Comparison of ENCODE assay signal across 8 cellular contexts in genomic region chr1:110783292-110783918, GRCh38.
DNase-seq lines count a peak whose midpoint lies in the region; ATAC-seq and TF ChIP-seq lines count a peak whose summit lies in the region.

No MANE protein-coding gene starts in this region.

- POLR2A ChIA-PET in HEK293 (lab: Yijun Ruan, JAX), result no interaction called here

- no peaks in the 10 kb centered on the region for H3K27me3 Mint-ChIP-seq in effector memory CD8-positive, alpha-beta T cell

- no peak overlapping the region for H2AFZ ChIP-seq in mesenchymal stem cell (ENCODE audit: low read depth, low read length)

- H3K4me3 ChIP-seq in HEK293 (ENCODE audit: low read depth, low read length) (no peak overlapping the region), mesenchymal stem cell (ENCODE audit: insufficient read depth in 1 of 2, low read depth in 1 of 2, low read length in 2 of 2) (no peak overlapping the region)

- peaks cover 6% of the 10 kb centered on the region for H3K36me3 Mint-ChIP-seq in effector memory CD8-positive, alpha-beta T cell (ENCODE audit: insufficient read depth)

- H3K79me1 ChIP-seq in mesenchymal stem cell (replicated peaks; ENCODE audit: low read length, poor library complexity, severe bottlenecking), result no peaks in the 10 kb centered on the region

- no peak overlapping the region for H3K4ac ChIP-seq in mesenchymal stem cell (ENCODE audit: low read depth in 1 of 2, low read length in 2 of 2)

- WGBS in mesenchymal stem cell, result 0% methylated on average over 5 of the region's 5 CpGs

- no peaks in the 10 kb centered on the region for H3K9me3 Mint-ChIP-seq in effector memory CD8-positive, alpha-beta T cell

- H2BK120ac ChIP-seq in mesenchymal stem cell (ENCODE audit: low read depth, low read length), result no peak overlapping the region

- H3K27ac Mint-ChIP-seq in effector memory CD8-positive, alpha-beta T cell, result no peak overlapping the region

- no peak overlapping the region for H2AK5ac ChIP-seq in mesenchymal stem cell (ENCODE audit: low read length, severe bottlenecking)

- CTCF ChIA-PET in HEK293 (lab: Yijun Ruan, JAX), result interaction anchor here (0.5 to 8.4 kb wide), 24 partner anchors 12 to 553 kb away, joined by 3 to 159 read pairs (median 4); no protein-coding TSS in a partner anchor

- peak; percentile 97 for TF ChIP-seq CTCF in C4-2B (conservative IDR thresholded peaks at IDR 0.05)
- peak; percentile 54 for TF ChIP-seq CTCF in HEK293 (tag by site-specific recombination; IDR thresholded peaks at IDR 0.05)

- peaks cover 48 to 49% of the 10 kb centered on the region in 2 donors for H3K4me1 Mint-ChIP-seq in effector memory CD8-positive, alpha-beta T cell (ENCODE audit: low read depth in 2 of 2)

- ATAC-seq in effector memory CD8-positive, alpha-beta T cell (replicated peaks), result peak; percentile 48
- no peak for ATAC-seq in GM19023 (IDR thresholded peaks at IDR 0.05; ENCODE audit: unreplicated experiment)

- H2BK15ac ChIP-seq in mesenchymal stem cell (ENCODE audit: low read depth, poor library complexity, severe bottlenecking), result no peak overlapping the region

- no peak overlapping the region for H4K91ac ChIP-seq in mesenchymal stem cell (ENCODE audit: low read length)

- H3K27me3 ChIP-seq in mesenchymal stem cell (ENCODE audit: control insufficient read depth in 1 of 2, insufficient read depth in 1 of 2, low read length in 2 of 2), result peaks cover 9 to 43% of the 10 kb centered on the region in 2 experiments

- H3K14ac ChIP-seq in mesenchymal stem cell (ENCODE audit: low read length in 2 of 2), result no peak overlapping the region

- DNase-seq in NCI-H69 (lab: John Stamatoyannopoulos, UW), result peak; percentile 51
- peak; percentile 36 to 42 for DNase-seq in activated CD4-positive, alpha-beta T cell treated with anti-CD3 and anti-CD28 coated beads, Interleukin-2, amount 50 U/mL, for 4 hours
- DNase-seq in effector memory CD8-positive, alpha-beta T cell, result peak; percentile 45 to 57 (median 54)
- DNase-seq in mesenchymal stem cell, result peak; percentile 44
- peak; percentile 29 for DNase-seq in stimulated activated naive CD4-positive, alpha-beta T cell treated with Interleukin-2 at 50 U/mL for 16 hours (lab: John Stamatoyannopoulos, UW)

- no peak overlapping the region for H4K8ac ChIP-seq in mesenchymal stem cell (ENCODE audit: low read length)

- no peaks in the 10 kb centered on the region for H3K4me1 ChIP-seq in HEK293 (ENCODE audit: control insufficient read depth, insufficient read depth, low read length)
- peaks cover 4% of the 10 kb centered on the region for H3K4me1 ChIP-seq in mesenchymal stem cell (ENCODE audit: control insufficient read depth, insufficient read depth, low read depth, low read length)

- H3K36me3 ChIP-seq in HEK293 (ENCODE audit: control insufficient read depth in 2 of 2, insufficient read depth in 1 of 2, low read length in 2 of 2) (no peaks in the 10 kb centered on the region), mesenchymal stem cell (ENCODE audit: control insufficient read depth in 1 of 2, insufficient read depth in 2 of 2, low read depth in 1 of 2, low read length in 2 of 2) (no peaks in the 10 kb centered on the region)

- no peak overlapping the region for H3K27ac ChIP-seq in C4-2B
- no peak overlapping the region for H3K27ac ChIP-seq in HEK293 (ENCODE audit: extremely low read depth, low read depth, low read length)
- H3K27ac ChIP-seq in mesenchymal stem cell (ENCODE audit: low read length, poor library complexity, severe bottlenecking), result no peak overlapping the region

- H2BK12ac ChIP-seq in mesenchymal stem cell (ENCODE audit: low read length in 2 of 2), result no peak overlapping the region

- no peak overlapping the region for H3K23ac ChIP-seq in mesenchymal stem cell (ENCODE audit: low read length in 2 of 2)

- H3K9ac ChIP-seq in mesenchymal stem cell (ENCODE audit: low read length), result no peak overlapping the region

- H3K4me3 Mint-ChIP-seq in effector memory CD8-positive, alpha-beta T cell, result no peak overlapping the region

- no peak overlapping the region for H2BK5ac ChIP-seq in mesenchymal stem cell (ENCODE audit: low read depth, low read length, poor library complexity, severe bottlenecking)

- no peak overlapping the region for H3K18ac ChIP-seq in mesenchymal stem cell (ENCODE audit: low read depth in 1 of 2, low read length in 2 of 2)

- H3K9me3 ChIP-seq in HEK293 (ENCODE audit: control insufficient read depth, insufficient read depth, low read depth, low read length), result no peaks in the 10 kb centered on the region
- peaks cover 2% of the 10 kb centered on the region for H3K9me3 ChIP-seq in mesenchymal stem cell (ENCODE audit: control insufficient read depth, low read length)

- no peak overlapping the region for H3K4me2 ChIP-seq in mesenchymal stem cell (ENCODE audit: low read length, poor library complexity, severe bottlenecking)

TF ChIP-seq in HEK293, 187 proteins besides CTCF, POLR2A, EP300 and RAD21 (continues in another document):
- TF ChIP-seq EGR2 (tag by site-specific recombination; IDR thresholded peaks at IDR 0.05; ENCODE audit: low read depth) (no peak), TCF7L2 (IDR thresholded peaks at IDR 0.05; ENCODE audit: borderline replicate concordance, low read depth, low read length) (no peak), ZNF433 (tag by site-specific recombination; IDR thresholded peaks at IDR 0.05; ENCODE audit: low read depth) (no peak), BCL11B (tag by site-specific recombination; IDR thresholded peaks at IDR 0.05; ENCODE audit: low read depth) (no peak), HIC1 (tag by site-specific recombination; IDR thresholded peaks at IDR 0.05) (no peak), ZNF133 (tag by site-specific recombination; IDR thresholded peaks at IDR 0.05) (no peak), ZNF324 (tag by site-specific recombination; IDR thresholded peaks at IDR 0.05) (no peak), KLF9 (tag by site-specific recombination; IDR thresholded peaks at IDR 0.05; ENCODE audit: low read depth) (no peak), PBX3 (CRISPR knock-in tag; IDR thresholded peaks at IDR 0.05) (no peak), ZNF585B (tag by site-specific recombination; IDR thresholded peaks at IDR 0.05) (no peak), ZNF704 (tag by site-specific recombination; IDR thresholded peaks at IDR 0.05) (no peak), ZBTB17 (tag by site-specific recombination; IDR thresholded peaks at IDR 0.05) (peak; percentile 49), ZNF677 (tag by site-specific recombination; IDR thresholded peaks at IDR 0.05) (no peak), ZNF513 (tag by site-specific recombination; IDR thresholded peaks at IDR 0.05) (peak; percentile 90)
